In genomic region chr9:35714123-35714522, GRCh38 we compare ENCODE assay signal across 15 cellular contexts. TPM values are rescaled to one million over a fixed set of nuclear protein-coding genes. Genes with fewer than 3 reads are reported as not detected.
"Had no signal": no experiment of that assay in that cellular context is flagged by ENCODE, and none has a peak within 500 bp of the region (broad histone marks: within the 10 kb centered on the region; RNA-seq: fewer than 3 reads in every experiment).

No MANE protein-coding gene starts in this region.

- H3K27ac Mint-ChIP-seq: activated naive CD8-positive, alpha-beta T cell treated with anti-CD3 and anti-CD28 coated beads, Interleukin-2, amount 10 ng/mL, durations not matched to agents 7 days and 5 days; dendritic cell treated with granulocyte-macrophage colony-stimulating factor and Interleukin-4, amounts not matched to agents 40 ng/mL and 50 ng/mL, for 4 days; WTC11 had no signal

- DNase-seq: activated CD4-positive, alpha-beta T cell treated with anti-CD3 and anti-CD28 coated beads for 48 hours; activated naive CD8-positive, alpha-beta T cell treated with anti-CD3 and anti-CD28 coated beads, Interleukin-2, amount 10 ng/mL, durations not matched to agents 7 days and 5 days; foreskin fibroblast; heart left ventricle; left lung; stimulated activated CD4-positive, alpha-beta T cell treated with anti-CD3 and anti-CD28 coated beads, Interleukin-12 subunit alpha, Interleukin-12 subunit beta, amount 100 ng/mL, for 4 hours; T-helper 17 cell; testis had no signal

- H3K27me3 Mint-ChIP-seq: activated naive CD8-positive, alpha-beta T cell treated with anti-CD3 and anti-CD28 coated beads, Interleukin-2, amount 10 ng/mL, durations not matched to agents 7 days and 5 days; dendritic cell treated with granulocyte-macrophage colony-stimulating factor and Interleukin-4, amounts not matched to agents 40 ng/mL and 50 ng/mL, for 4 days; memory B cell; stimulated activated naive CD8-positive, alpha-beta T cell treated with anti-CD3 and anti-CD28 coated beads, Interleukin-15, Interleukin-2, amounts not matched to agents 100 ng/mL and 50 ng/mL, for 24 hours; T-helper 17 cell had no signal

- H3K27ac ChIP-seq: left lung, testis had no signal

- FAIRE-seq: islet of Langerhans had no signal

- H3K4me1 Mint-ChIP-seq: activated naive CD8-positive, alpha-beta T cell treated with anti-CD3 and anti-CD28 coated beads, Interleukin-2, amount 10 ng/mL, durations not matched to agents 7 days and 5 days; WTC11 had no signal

- H3K4me3 Mint-ChIP-seq: activated naive CD8-positive, alpha-beta T cell treated with anti-CD3 and anti-CD28 coated beads, Interleukin-2, amount 10 ng/mL, durations not matched to agents 7 days and 5 days; dendritic cell treated with granulocyte-macrophage colony-stimulating factor and Interleukin-4, amounts not matched to agents 40 ng/mL and 50 ng/mL, for 4 days; memory B cell; stimulated activated naive CD8-positive, alpha-beta T cell treated with anti-CD3 and anti-CD28 coated beads, Interleukin-15, Interleukin-2, amounts not matched to agents 100 ng/mL and 50 ng/mL, for 24 hours; T-helper 17 cell; WTC11 had no signal

- H3K9me3 ChIP-seq: heart left ventricle, left lung, testis had no signal

- H3K4me3 ChIP-seq: heart left ventricle, left lung, testis had no signal

- ATAC-seq: esophagus mucosa, heart left ventricle, left lung, T-helper 17 cell, WTC11 had no signal

- H3K27me3 ChIP-seq: heart left ventricle, left lung, testis had no signal

- H3K9me3 Mint-ChIP-seq: activated naive CD8-positive, alpha-beta T cell treated with anti-CD3 and anti-CD28 coated beads, Interleukin-2, amount 10 ng/mL, durations not matched to agents 7 days and 5 days; dendritic cell treated with granulocyte-macrophage colony-stimulating factor and Interleukin-4, amounts not matched to agents 40 ng/mL and 50 ng/mL, for 4 days; memory B cell; stimulated activated naive CD8-positive, alpha-beta T cell treated with anti-CD3 and anti-CD28 coated beads, Interleukin-15, Interleukin-2, amounts not matched to agents 100 ng/mL and 50 ng/mL, for 24 hours; WTC11 had no signal

- H3K4me1 ChIP-seq: left lung, testis had no signal

RNA-seq across cellular contexts. Expression of gene TPM2, which starts 24.4 kb away (rescaled TPM):
- polyA plus RNA-seq: neural cell had no signal
